32 cellular contexts compared by ENCODE assay signal in genomic region chr4:76679691-76680090, GRCh38.
DNase-seq lines count a peak whose midpoint lies in the region; ATAC-seq and TF ChIP-seq lines count a peak whose summit lies in the region.
"Had no signal": no experiment of that assay in that cellular context is flagged by ENCODE, and none has a peak within 500 bp of the region (broad histone marks: within the 10 kb centered on the region; RNA-seq: fewer than 3 reads in every experiment).

No MANE protein-coding gene starts in this region.

- H3K36me3 ChIP-seq in left lung: no peaks in the 10 kb centered on the region
- no peaks in the 10 kb centered on the region for H3K36me3 ChIP-seq in upper lobe of right lung
- H3K36me3 ChIP-seq: neutrophil, prostate gland, transverse colon, WERI-Rb-1 had no signal

- no peaks in the 10 kb centered on the region for H3K4me1 Mint-ChIP-seq in activated naive CD4-positive, alpha-beta T cell treated with anti-CD3 and anti-CD28 coated beads, Interleukin-2, amount 10 ng/mL, durations not matched to agents 7 days and 5 days
- H3K4me1 Mint-ChIP-seq: activated T-helper 17 cell treated with anti-CD3 and anti-CD28 coated beads, Interleukin-2, amount 50 U/mL, for 72 hours; CD14-positive monocyte; immature natural killer cell; naive B cell had no signal

- no peak overlapping the region for H3K4me3 Mint-ChIP-seq in activated naive CD4-positive, alpha-beta T cell treated with anti-CD3 and anti-CD28 coated beads, Interleukin-2, amount 10 ng/mL, durations not matched to agents 7 days and 5 days
- H3K4me3 Mint-ChIP-seq: activated CD8-positive, alpha-beta T cell treated with anti-CD3 and anti-CD28 coated beads, Interleukin-2, amount 10 ng/mL, durations not matched to agents 7 days and 5 days; activated T-helper 17 cell treated with anti-CD3 and anti-CD28 coated beads, Interleukin-2, amount 50 U/mL, for 72 hours; CD14-positive monocyte; immature natural killer cell; naive B cell had no signal

- ATAC-seq in left lung (peak; percentile 79), upper lobe of right lung (peak; percentile 82), GM18505 (IDR thresholded peaks at IDR 0.05; ENCODE audit: unreplicated experiment) (no peak)
- ATAC-seq: activated CD8-positive, alpha-beta T cell treated with anti-CD3 and anti-CD28 coated beads, Interleukin-2, amount 10 ng/mL, durations not matched to agents 7 days and 5 days; activated naive CD4-positive, alpha-beta T cell treated with anti-CD3 and anti-CD28 coated beads, Interleukin-2, amount 50 U/mL, for 72 hours; activated T-helper 17 cell treated with anti-CD3 and anti-CD28 coated beads, Interleukin-2, amount 50 U/mL, for 72 hours; left colon; sciatic nerve had no signal

- CTCF ChIA-PET in activated naive CD4-positive, alpha-beta T cell treated with anti-CD3 and anti-CD28 coated beads, Interleukin-2, amount 10 ng/mL, durations not matched to agents 7 days and 5 days (lab: Charles Lee): no interaction called here

- H3K9me3 Mint-ChIP-seq in activated naive CD4-positive, alpha-beta T cell treated with anti-CD3 and anti-CD28 coated beads, Interleukin-2, amount 10 ng/mL, durations not matched to agents 7 days and 5 days: no peaks in the 10 kb centered on the region
- H3K9me3 Mint-ChIP-seq: activated naive CD4-positive, alpha-beta T cell treated with anti-CD3 and anti-CD28 coated beads, Interleukin-2, amount 50 U/mL, for 72 hours; activated T-helper 17 cell treated with anti-CD3 and anti-CD28 coated beads, Interleukin-2, amount 50 U/mL, for 72 hours had no signal

- H3K36me3 Mint-ChIP-seq in activated naive CD4-positive, alpha-beta T cell treated with anti-CD3 and anti-CD28 coated beads, Interleukin-2, amount 10 ng/mL, durations not matched to agents 7 days and 5 days: no peaks in the 10 kb centered on the region
- H3K36me3 Mint-ChIP-seq: activated naive CD4-positive, alpha-beta T cell treated with anti-CD3 and anti-CD28 coated beads, Interleukin-2, amount 50 U/mL, for 72 hours; CD14-positive monocyte; immature natural killer cell; naive B cell had no signal

- DNase-seq in NCI-H1417 (lab: John Stamatoyannopoulos, UW) (peak in 2 of 3 experiments; percentile 26 to 94), NCI-H1417 treated with DMSO at 0.1 percent for 48 hours (lab: John Stamatoyannopoulos, UW) (no peak), NCI-H345 treated with DMSO at 0.1 percent for 48 hours (lab: John Stamatoyannopoulos, UW; ENCODE audit: unreplicated experiment) (peak; percentile 65), left lung (no peak), upper lobe of right lung (no peak)
- DNase-seq in central memory CD4-positive, alpha-beta T cell: no peak
- DNase-seq in activated naive CD4-positive, alpha-beta T cell treated with anti-CD3 and anti-CD28 coated beads, Interleukin-2, amount 10 ng/mL, durations not matched to agents 7 days and 5 days: no peak
- DNase-seq: activated CD4-positive, alpha-beta T cell treated with anti-CD3 and anti-CD28 coated beads for 4 hours; activated CD8-positive, alpha-beta T cell treated with anti-CD3 and anti-CD28 coated beads, Interleukin-2, amount 10 ng/mL, durations not matched to agents 7 days and 5 days; effector CD8-positive, alpha-beta T cell; immature natural killer cell; KBM-7; left colon; midbrain; naive B cell; NCI-H1092 treated with DMSO at 0.1 percent for 48 hours; NCI-H2029 treated with DMSO at 0.1 percent for 48 hours; NCI-H446 treated with DMSO at 0.1 percent for 48 hours; stimulated activated CD4-positive, alpha-beta T cell treated with anti-CD3 and anti-CD28 coated beads, Interleukin-2, amount 100 ng/mL, for 48 hours; SW 1271; T1000; transverse colon; WERI-Rb-1 had no signal

- no peak overlapping the region for H3K4me3 ChIP-seq in left lung
- H3K4me3 ChIP-seq in upper lobe of right lung: no peak overlapping the region
- H3K4me3 ChIP-seq: coronary artery, prostate gland, transverse colon had no signal

- H3K4me1 ChIP-seq in left lung: no peaks in the 10 kb centered on the region
- no peaks in the 10 kb centered on the region for H3K4me1 ChIP-seq in upper lobe of right lung
- H3K4me1 ChIP-seq: prostate gland had no signal

- intact Hi-C loops in left lung (cut with DNase I) (no loop called here), upper lobe of right lung (cut with DNase I) (no loop called here)

- H3K27me3 ChIP-seq in left lung: no peaks in the 10 kb centered on the region
- no peaks in the 10 kb centered on the region for H3K27me3 ChIP-seq in upper lobe of right lung
- H3K27me3 ChIP-seq: transverse colon had no signal

- H3K9me3 ChIP-seq in left lung (no peaks in the 10 kb centered on the region), upper lobe of right lung (no peaks in the 10 kb centered on the region)
- H3K9me3 ChIP-seq: neutrophil, prostate gland, transverse colon had no signal

- no peak overlapping the region for H3K27ac Mint-ChIP-seq in activated naive CD4-positive, alpha-beta T cell treated with anti-CD3 and anti-CD28 coated beads, Interleukin-2, amount 10 ng/mL, durations not matched to agents 7 days and 5 days
- H3K27ac Mint-ChIP-seq: activated CD8-positive, alpha-beta T cell treated with anti-CD3 and anti-CD28 coated beads, Interleukin-2, amount 10 ng/mL, durations not matched to agents 7 days and 5 days; activated T-helper 17 cell treated with anti-CD3 and anti-CD28 coated beads, Interleukin-2, amount 50 U/mL, for 72 hours; immature natural killer cell; naive B cell had no signal

- TF ChIP-seq POLR2A in GM18505 (IDR thresholded peaks at IDR 0.05; ENCODE audit: borderline replicate concordance, extremely low read depth, insufficient read depth, insufficient read length): no peak

- no peak for TF ChIP-seq CTCF in left lung (IDR thresholded peaks at IDR 0.05)
- TF ChIP-seq CTCF in upper lobe of right lung (IDR thresholded peaks at IDR 0.05): no peak

- H3K27me3 Mint-ChIP-seq in activated naive CD4-positive, alpha-beta T cell treated with anti-CD3 and anti-CD28 coated beads, Interleukin-2, amount 10 ng/mL, durations not matched to agents 7 days and 5 days: peaks cover 22% of the 10 kb centered on the region

- H3K27ac ChIP-seq in left lung (peak overlapping the region in 1 of 2 donors; percentile 69), upper lobe of right lung (no peak overlapping the region)
- H3K27ac ChIP-seq: epithelial cell of prostate, neutrophil, prostate gland, transverse colon, WERI-Rb-1 had no signal

Comparison
In these comparisons a context has a peak if more than half of its experiments do, and no peak if none do; other contexts are left out.
1. DNase-seq: peak in NCI-H1417 (2 of 3) and NCI-H345 treated with DMSO at 0.1 percent for 48 hours (single experiment); none in NCI-H1417 treated with DMSO at 0.1 percent for 48 hours (single experiment), left lung (0 of 2), upper lobe of right lung (single experiment), central memory CD4-positive, alpha-beta T cell (single experiment) and activated naive CD4-positive, alpha-beta T cell treated with anti-CD3 and anti-CD28 coated beads, Interleukin-2, amount 10 ng/mL, durations not matched to agents 7 days and 5 days (single experiment).